Comparison of ENCODE assay signal across 11 cellular contexts in the genomic region with DNA sequence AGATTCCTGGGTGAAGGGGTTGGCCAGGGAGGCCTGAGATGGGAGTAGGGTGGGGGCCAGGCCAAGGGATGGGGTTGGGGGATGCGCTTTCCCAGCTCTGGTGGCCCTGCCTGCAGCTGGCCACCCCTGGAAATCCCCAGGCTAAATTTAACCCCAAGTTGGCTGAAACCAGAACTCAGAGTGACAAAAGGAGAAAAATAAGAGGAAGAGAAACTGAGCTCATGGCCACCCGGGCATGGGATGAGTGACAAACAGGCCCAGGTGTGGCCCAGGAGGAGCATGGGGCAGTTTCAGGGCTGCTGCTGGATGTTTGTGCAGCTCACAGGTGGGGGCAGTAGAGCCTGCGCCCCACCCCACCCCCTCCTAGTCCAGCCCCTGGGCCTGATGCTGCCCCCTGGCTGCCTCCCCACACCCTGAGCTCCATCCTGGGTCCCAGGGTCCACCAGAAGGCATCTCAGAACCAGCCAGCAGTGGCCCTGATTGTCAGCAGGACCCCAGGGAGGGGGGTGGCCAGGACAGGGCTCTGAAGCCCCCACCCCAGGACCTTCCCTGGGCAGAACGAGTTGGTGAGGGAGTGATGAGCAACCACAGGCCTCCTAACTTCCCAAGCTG. TPM values are rescaled to one million over a fixed set of nuclear protein-coding genes. Genes with fewer than 3 reads are reported as not detected.
A peak's percentile ranks its signal among the peaks of the same experiment; 100 is the strongest.
DNase-seq lines count a peak whose midpoint lies in the region; ATAC-seq and TF ChIP-seq lines count a peak whose summit lies in the region.
"Had no signal": no experiment of that assay in that cellular context is flagged by ENCODE, and none has a peak within 500 bp of the region (broad histone marks: within the 10 kb centered on the region; RNA-seq: fewer than 3 reads in every experiment).

No MANE protein-coding gene starts in this region.

- no TSS peak for BruUV-seq in OCI-LY7 (replicated peaks; lab: Mats Ljungman, UMichigan)

- in situ Hi-C loops in transverse colon (cut with MboI; ENCODE audit: low pct_ligation_motif_present in 1 of 4, low pct_unique_long_range_greater_than_20kb in 1 of 4, low sequenced_read_pairs in 3 of 4): no loop called here

- peak overlapping the region; percentile 14 for H3K4me3 ChIP-seq in OCI-LY7 (ENCODE audit: low read depth, low read length, poor library complexity, severe bottlenecking)
- no peak overlapping the region for H3K4me3 ChIP-seq in transverse colon
- no peak overlapping the region for H3K4me3 ChIP-seq in dorsolateral prefrontal cortex
- H3K4me3 ChIP-seq in colonic mucosa: no peak overlapping the region
- H3K4me3 ChIP-seq: right lobe of liver had no signal

- DNase-seq in natural killer cell (no peak), OCI-LY7 (ENCODE audit: low spot score) (peak; percentile 99), transverse colon (peak; percentile 75), dorsolateral prefrontal cortex (no peak), colonic mucosa (no peak)
- no peak for DNase-seq in natural killer cell treated with Interleukin-12 subunit alpha and Interleukin-12 subunit beta and Interleukin-15 and Interleukin-18, amount 100 ng/mL, for 72 hours (ENCODE audit: low spot score)
- DNase-seq in activated CD8-positive, alpha-beta memory T cell treated with anti-CD3 and anti-CD28 coated beads, Interleukin-2, amount 50 U/mL, for 4 hours: no peak

- no peaks in the 10 kb centered on the region for H3K9me2 ChIP-seq in OCI-LY7 (ENCODE audit: insufficient read depth, low read length)

- no peaks in the 10 kb centered on the region for H3K36me3 Mint-ChIP-seq in natural killer cell
- no peaks in the 10 kb centered on the region for H3K36me3 Mint-ChIP-seq in natural killer cell treated with Interleukin-12 subunit alpha and Interleukin-12 subunit beta and Interleukin-15 and Interleukin-18, amount 100 ng/mL, for 72 hours

- no peaks in the 10 kb centered on the region for H3K36me3 ChIP-seq in OCI-LY7 (ENCODE audit: insufficient read depth, low read length)
- no peaks in the 10 kb centered on the region for H3K36me3 ChIP-seq in transverse colon
- no peaks in the 10 kb centered on the region for H3K36me3 ChIP-seq in colonic mucosa
- H3K36me3 ChIP-seq: right lobe of liver had no signal

- H2AFZ ChIP-seq in OCI-LY7 (ENCODE audit: low read length): no peak overlapping the region

- H3K27me3 ChIP-seq in transverse colon (no peaks in the 10 kb centered on the region), dorsolateral prefrontal cortex (peaks cover 0 to 13% (median 0%) of the 10 kb centered on the region in 45 donors), colonic mucosa (no peaks in the 10 kb centered on the region)
- H3K27me3 ChIP-seq: right lobe of liver had no signal

- H3K4me1 ChIP-seq in OCI-LY7 (ENCODE audit: insufficient read depth, low read length, poor library complexity, severe bottlenecking) (peaks cover 98% of the 10 kb centered on the region), transverse colon (no peaks in the 10 kb centered on the region), colonic mucosa (no peaks in the 10 kb centered on the region)
- H3K4me1 ChIP-seq: right lobe of liver had no signal

- peak overlapping the region; percentile 68 for H3K4me2 ChIP-seq in OCI-LY7 (ENCODE audit: low read length)

- no peak for TF ChIP-seq EP300 in transverse colon (IDR thresholded peaks at IDR 0.05; ENCODE audit: low read depth)

- H3K4me1 Mint-ChIP-seq in natural killer cell: peaks cover 0 to 33% of the 10 kb centered on the region in 2 donors
- H3K4me1 Mint-ChIP-seq in natural killer cell treated with Interleukin-12 subunit alpha and Interleukin-12 subunit beta and Interleukin-15 and Interleukin-18, amount 100 ng/mL, for 72 hours (ENCODE audit: low read depth in 2 of 2): peaks cover 0 to 11% of the 10 kb centered on the region in 2 donors

- POLR2A ChIA-PET in OCI-LY7 (lab: Charles Lee): interaction anchor here (1.0 to 17.9 kb wide), 7 partner anchors 9 to 71 kb away, joined by 3 to 308 read pairs (median 7); partner anchors contain the start of gene IGLL5

- no peak for TF ChIP-seq CTCF in natural killer cell (IDR thresholded peaks at IDR 0.05)
- TF ChIP-seq CTCF in OCI-LY7 (conservative IDR thresholded peaks at IDR 0.05; ENCODE audit: low read length): peak; percentile 82
- peak in 1 of 5 experiments; percentile 11 for TF ChIP-seq CTCF in transverse colon (IDR thresholded peaks at IDR 0.05)
- TF ChIP-seq CTCF in dorsolateral prefrontal cortex (IDR thresholded peaks at IDR 0.05 in 54 of 56, conservative IDR thresholded peaks at IDR 0.05 in 2 of 56; ENCODE audit: low read depth in 1 of 56, partially characterized antibody in 56 of 56): no peak
- TF ChIP-seq CTCF in colonic mucosa (IDR thresholded peaks at IDR 0.05): no peak

- no peaks in the 10 kb centered on the region for H4K20me1 ChIP-seq in OCI-LY7 (ENCODE audit: insufficient read depth, low read length)

- H3K27ac Mint-ChIP-seq in natural killer cell: peak overlapping the region in 1 of 2 donors; percentile 16
- H3K27ac Mint-ChIP-seq in natural killer cell treated with Interleukin-12 subunit alpha and Interleukin-12 subunit beta and Interleukin-15 and Interleukin-18, amount 100 ng/mL, for 72 hours: peak overlapping the region in 1 of 2 donors; percentile 23

- TF ChIP-seq POLR2A in transverse colon (IDR thresholded peaks at IDR 0.05): no peak

- peak overlapping the region in 1 of 2 donors; percentile 35 for H3K9ac ChIP-seq in colonic mucosa (ENCODE audit: low read depth in 2 of 2, low read length in 2 of 2)

- no peaks in the 10 kb centered on the region for H3K9me3 ChIP-seq in OCI-LY7 (ENCODE audit: low read length)
- no peaks in the 10 kb centered on the region for H3K9me3 ChIP-seq in transverse colon
- no peaks in the 10 kb centered on the region for H3K9me3 ChIP-seq in colonic mucosa
- H3K9me3 ChIP-seq: right lobe of liver had no signal

- WGBS in transverse colon (ENCODE audit: low coverage in 1 of 2), 2 donors: 50 to 67% methylated on average over 2 to 4 of the region's 4 CpGs

- H3K27me3 Mint-ChIP-seq in natural killer cell (ENCODE audit: low read depth in 2 of 2): no peaks in the 10 kb centered on the region
- no peaks in the 10 kb centered on the region for H3K27me3 Mint-ChIP-seq in natural killer cell treated with Interleukin-12 subunit alpha and Interleukin-12 subunit beta and Interleukin-15 and Interleukin-18, amount 100 ng/mL, for 72 hours

- no peak overlapping the region for H3K4me3 Mint-ChIP-seq in natural killer cell
- no peak overlapping the region for H3K4me3 Mint-ChIP-seq in natural killer cell treated with Interleukin-12 subunit alpha and Interleukin-12 subunit beta and Interleukin-15 and Interleukin-18, amount 100 ng/mL, for 72 hours

- no peaks in the 10 kb centered on the region for H3K9me3 Mint-ChIP-seq in natural killer cell
- H3K9me3 Mint-ChIP-seq in natural killer cell treated with Interleukin-12 subunit alpha and Interleukin-12 subunit beta and Interleukin-15 and Interleukin-18, amount 100 ng/mL, for 72 hours: no peaks in the 10 kb centered on the region

- intact Hi-C loops in natural killer cell (cut with micrococcal nuclease) (no loop called here), OCI-LY7 (cut with micrococcal nuclease; ENCODE audit: unreplicated experiment) (loop anchor here (1.0 to 10.0 kb wide), 6 partner anchors 42 to 891 kb away; partner anchors contain the start of genes VPREB3 and ZNF70), transverse colon (cut with DNase I; ENCODE audit: low total_unique reads) (no loop called here), dorsolateral prefrontal cortex (cut with DNase I) (no loop called here), colonic mucosa (cut with DNase I) (no loop called here)

- peak in 2 of 3 donors; percentile 21 to 54 for ATAC-seq in natural killer cell
- no peak for ATAC-seq in natural killer cell treated with Interleukin-12 subunit alpha and Interleukin-12 subunit beta and Interleukin-15 and Interleukin-18, amount 100 ng/mL, for 72 hours
- peak; percentile 81 for ATAC-seq in HG02852 (IDR thresholded peaks at IDR 0.05; ENCODE audit: unreplicated experiment)

- CTCF ChIA-PET in OCI-LY7 (lab: Charles Lee; ENCODE audit: unreplicated experiment): interaction anchor here (0.6 to 1.6 kb wide), 14 partner anchors 8 to 151 kb away, joined by 3 to 23 read pairs (median 3); no protein-coding TSS in a partner anchor

- no peaks in the 10 kb centered on the region for H3K79me2 ChIP-seq in OCI-LY7 (ENCODE audit: insufficient read depth, low read depth, low read length)

- peak overlapping the region; percentile 91 for H3K27ac ChIP-seq in OCI-LY7 (ENCODE audit: low read depth, low read length, poor library complexity, severe bottlenecking)
- peak overlapping the region in 2 of 4 donors; percentile 48 to 77 for H3K27ac ChIP-seq in transverse colon
- H3K27ac ChIP-seq in dorsolateral prefrontal cortex: no peak overlapping the region
- H3K27ac ChIP-seq in colonic mucosa: no peak overlapping the region
- H3K27ac ChIP-seq: right lobe of liver had no signal

RNA-seq across cellular contexts. Expression of gene IGLL5, which starts 48.0 kb away (rescaled TPM):
- 100 to 1,000 TPM in 1 of 3 donors, under 1 TPM in 2; 0.38 to 124 (median 0.93) TPM for total RNA-seq in natural killer cell
- 1 to 10 TPM in 1 of 2 donors, not detected in 1; 5.4 TPM for total RNA-seq in natural killer cell treated with Interleukin-12 subunit alpha and Interleukin-12 subunit beta and Interleukin-15 and Interleukin-18, amount 100 ng/mL, for 72 hours
- 219 TPM in 2 replicates for total RNA-seq in OCI-LY7 (2014; rRNA removed; shearing (Covaris generic))
- 364 and 387 TPM in 2 replicates for total RNA-seq in OCI-LY7 (2022)
- 100 to 1,000 TPM in 1 of 4 donors, 10 to 100 TPM in 2, not detected in 1; 14.9 to 104 (median 33.8) TPM for total RNA-seq in transverse colon
- 1 to 10 TPM in 2 of 120 experiments, under 1 TPM in 1, not detected in 117; 0.80 to 1.7 (median 1.3) TPM for total RNA-seq in dorsolateral prefrontal cortex
- 10 to 100 TPM; 18.8 to 29.2 TPM for total RNA-seq in colonic mucosa
- total RNA-seq: endothelial cell of umbilical vein; T-helper 1 cell treated with Interleukin-12 subunit alpha and Interleukin-12 subunit beta and Interleukin-4 antibody, amounts not matched to agents 30 ng/mL and 1 ng/mL, for 36 hours had no signal

Comparison
In these comparisons a context has a peak if more than half of its experiments do, and no peak if none do; other contexts are left out.
1. ATAC-seq: peak in natural killer cell (2 of 3) and HG02852 (single experiment); none in natural killer cell treated with Interleukin-12 subunit alpha and Interleukin-12 subunit beta and Interleukin-15 and Interleukin-18, amount 100 ng/mL, for 72 hours (0 of 2).
2. DNase-seq: peak in OCI-LY7 (single experiment) and transverse colon (single experiment); none in natural killer cell (single experiment), natural killer cell treated with Interleukin-12 subunit alpha and Interleukin-12 subunit beta and Interleukin-15 and Interleukin-18, amount 100 ng/mL, for 72 hours (single experiment), dorsolateral prefrontal cortex (0 of 10), colonic mucosa (single experiment) and activated CD8-positive, alpha-beta memory T cell treated with anti-CD3 and anti-CD28 coated beads, Interleukin-2, amount 50 U/mL, for 4 hours (single experiment).